16 cellular contexts compared by ENCODE assay signal in genomic region chr4:8105303-8106100, GRCh38. TPM values are rescaled to one million over a fixed set of nuclear protein-coding genes. Genes with fewer than 3 reads are reported as not detected.
DNase-seq lines count a peak whose midpoint lies in the region; ATAC-seq and TF ChIP-seq lines count a peak whose summit lies in the region.
"Had no signal": no experiment of that assay in that cellular context is flagged by ENCODE, and none has a peak within 500 bp of the region (broad histone marks: within the 10 kb centered on the region; RNA-seq: fewer than 3 reads in every experiment).

No MANE protein-coding gene starts in this region.

- peaks cover 37% of the 10 kb centered on the region for H3K4me1 Mint-ChIP-seq in GM23338
- H3K4me1 Mint-ChIP-seq in neural progenitor cell: peaks cover 61% of the 10 kb centered on the region

- H3K4me3 Mint-ChIP-seq in GM23338 (no peak overlapping the region), neural progenitor cell (no peak overlapping the region)
- H3K4me3 Mint-ChIP-seq: CD4-positive, alpha-beta T cell had no signal

- peaks cover 18% of the 10 kb centered on the region for H3K4me1 ChIP-seq in GM23338 (ENCODE audit: insufficient read depth)
- H3K4me1 ChIP-seq in neural progenitor cell: peaks cover 15% of the 10 kb centered on the region

- H3K9ac ChIP-seq in neural progenitor cell: no peak overlapping the region

- H3K27me3 ChIP-seq in GM23338 (ENCODE audit: insufficient read depth): no peaks in the 10 kb centered on the region
- H3K27me3 ChIP-seq in neural progenitor cell: no peaks in the 10 kb centered on the region

- H3K9me3 Mint-ChIP-seq in GM23338 (peaks cover 2% of the 10 kb centered on the region; the same call in 1 of the 3 replicates), neural progenitor cell (peaks cover 5% of the 10 kb centered on the region)
- H3K9me3 Mint-ChIP-seq: CD4-positive, alpha-beta T cell had no signal

- H3K27ac Mint-ChIP-seq in GM23338: no peak overlapping the region
- peak overlapping the region; percentile 87 for H3K27ac Mint-ChIP-seq in neural progenitor cell
- H3K27ac Mint-ChIP-seq: CD4-positive, alpha-beta T cell had no signal

- TF ChIP-seq CTCF in GM23338 (conservative IDR thresholded peaks at IDR 0.05; ENCODE audit: low read depth in 2 of 2) (no peak), neural progenitor cell (IDR thresholded peaks at IDR 0.05) (no peak)

- H3K36me3 Mint-ChIP-seq in GM23338 (ENCODE audit: low read depth) (no peaks in the 10 kb centered on the region; the same call in 2 of the 3 replicates), neural progenitor cell (no peaks in the 10 kb centered on the region)

- H3K27ac ChIP-seq in GM23338 (ENCODE audit: low read depth): no peak overlapping the region
- no peak overlapping the region for H3K27ac ChIP-seq in neural progenitor cell

- no peaks in the 10 kb centered on the region for H4K20me1 ChIP-seq in GM23338 (replicated peaks; ENCODE audit: insufficient read depth)
- no peaks in the 10 kb centered on the region for H4K20me1 ChIP-seq in neural progenitor cell (ENCODE audit: low read depth)

- H3K9me2 ChIP-seq in GM23338 (ENCODE audit: insufficient read depth): no peaks in the 10 kb centered on the region

- H3K4me2 ChIP-seq in GM23338: no peak overlapping the region
- H3K4me2 ChIP-seq in neural progenitor cell: no peak overlapping the region

- H3K9me3 ChIP-seq in neural progenitor cell (ENCODE audit: low read depth): no peaks in the 10 kb centered on the region
- H3K9me3 ChIP-seq: HAP-1 had no signal

- peaks cover 21% of the 10 kb centered on the region for H3K27me3 Mint-ChIP-seq in GM23338 (ENCODE audit: insufficient read depth, low read depth, poor library complexity)
- H3K27me3 Mint-ChIP-seq in neural progenitor cell (ENCODE audit: insufficient read depth, low read depth): peaks cover 32% of the 10 kb centered on the region
- H3K27me3 Mint-ChIP-seq: CD4-positive, alpha-beta T cell had no signal

- H3F3A ChIP-seq in GM23338 (replicated peaks; ENCODE audit: low read depth) (no peaks in the 10 kb centered on the region), neural progenitor cell (ENCODE audit: low read depth) (no peaks in the 10 kb centered on the region)

- peak; percentile 19 for ATAC-seq in GM23338

- no peak overlapping the region for H2AFZ ChIP-seq in GM23338
- H2AFZ ChIP-seq in neural progenitor cell (replicated peaks): no peak overlapping the region

- H3K4me3 ChIP-seq in GM23338: no peak overlapping the region
- no peak overlapping the region for H3K4me3 ChIP-seq in neural progenitor cell
- H3K4me3 ChIP-seq: HAP-1 had no signal

- no peaks in the 10 kb centered on the region for H3K79me2 ChIP-seq in GM23338 (replicated peaks; ENCODE audit: insufficient read depth)
- H3K79me2 ChIP-seq in neural progenitor cell (ENCODE audit: low read depth): no peaks in the 10 kb centered on the region

- DNase-seq in GM23338 (ENCODE audit: low spot score) (no peak), NCI-H146 treated with DMSO at 0.1 percent for 48 hours (lab: John Stamatoyannopoulos, UW; ENCODE audit: unreplicated experiment) (peak; percentile 50), NCI-H748 treated with DMSO at 0.1 percent for 48 hours (lab: John Stamatoyannopoulos, UW) (peak; percentile 63), neural progenitor cell (ENCODE audit: low spot score) (peak; percentile 51), MV-4-11 (lab: John Stamatoyannopoulos, UW) (no peak), HuH-7 (ENCODE audit: low spot score) (no peak), SK-N-DZ (ENCODE audit: low spot score) (no peak)
- no peak for DNase-seq in activated T-cell treated with anti-CD3 and anti-CD28 coated beads, Interleukin-2, amount 50 U/mL, for 1 hour
- DNase-seq: Calu3; CD4-positive, alpha-beta T cell; NCI-H1436 treated with DMSO at 0.1 percent for 48 hours; NCI-H524 treated with DMSO at 0.1 percent for 48 hours; NK-92 treated with Interleukin-12 subunit alpha and Interleukin-12 subunit beta, amount 100 ng/mL, for 24 hours; SIG-M5; T-helper 2 cell had no signal

- H3K36me3 ChIP-seq in GM23338 (ENCODE audit: insufficient read depth): no peaks in the 10 kb centered on the region
- H3K36me3 ChIP-seq in neural progenitor cell: no peaks in the 10 kb centered on the region
- H3K36me3 ChIP-seq: HAP-1 had no signal

TF ChIP-seq in GM23338, 12 proteins besides CTCF, POLR2A, EP300 and RAD21:
- no peak for TF ChIP-seq STAT1 (IDR thresholded peaks at IDR 0.05; ENCODE audit: unreplicated experiment)
- TF ChIP-seq POLR2AphosphoS5 (IDR thresholded peaks at IDR 0.05; ENCODE audit: low read depth): no peak
- TF ChIP-seq REST (IDR thresholded peaks at IDR 0.05; ENCODE audit: unreplicated experiment): no peak
- no peak for TF ChIP-seq EZH2 (IDR thresholded peaks at IDR 0.05; ENCODE audit: low read depth, unreplicated experiment)
- no peak for TF ChIP-seq ETS1 (IDR thresholded peaks at IDR 0.05)

RNA-seq across cellular contexts. Expression of gene ABLIM2, which starts 53.1 kb away (rescaled TPM):
- 1.0 and 4.3 TPM in 2 replicates for total RNA-seq in GM23338 (2014; rRNA removed; shearing (Covaris generic))
- polyA plus RNA-seq in GM23338 (2016; fragmentation: Nextera tagmentation; extraction: Ambion mirVana): 0.78 and 1.5 TPM in 2 replicates
- total RNA-seq in neural progenitor cell (ENCODE audit: low replicate concordance): 0.24 and 1.2 TPM in 2 replicates
- 0.16 and 0.37 TPM in 2 replicates for polyA plus RNA-seq in SK-N-DZ (2014; cell fraction: cytosol; rRNA removed)
- 0.08 TPM in 1 of 2 replicates, not detected in the other for polyA plus RNA-seq in SK-N-DZ (2014; cell fraction: nucleus; rRNA removed)

Comparison
In these comparisons a context has a peak if more than half of its experiments do, and no peak if none do; other contexts are left out.
1. DNase-seq: peak in NCI-H146 treated with DMSO at 0.1 percent for 48 hours (single experiment), NCI-H748 treated with DMSO at 0.1 percent for 48 hours (single experiment) and neural progenitor cell (single experiment); none in GM23338 (single experiment), MV-4-11 (single experiment), HuH-7 (single experiment), activated T-cell treated with anti-CD3 and anti-CD28 coated beads, Interleukin-2, amount 50 U/mL, for 1 hour (single experiment) and SK-N-DZ (single experiment).